In the genomic region with DNA sequence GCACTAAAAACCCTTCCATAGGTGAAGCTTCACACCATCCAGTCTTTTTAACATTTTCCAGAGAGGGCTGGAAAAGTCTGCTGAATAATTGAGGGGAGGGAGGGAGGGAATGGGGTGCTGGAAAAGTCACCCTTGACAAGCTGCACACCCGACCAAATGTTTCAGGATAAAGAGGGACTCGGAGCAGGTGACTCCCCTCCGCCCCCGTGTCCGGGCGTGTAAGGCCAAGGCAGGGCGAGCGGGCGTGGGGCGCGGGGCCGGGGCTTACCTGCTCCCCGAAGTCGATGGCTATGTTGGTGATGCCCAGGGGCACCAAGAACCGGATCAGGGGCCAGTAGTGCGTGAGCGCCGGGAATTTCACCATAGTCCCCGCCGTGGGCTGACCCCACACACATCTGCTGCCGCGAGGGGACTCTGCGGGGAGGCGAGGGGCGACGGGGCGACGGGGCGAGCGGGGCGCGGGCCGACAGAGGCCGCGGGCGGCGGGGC, we compare ENCODE assay signal across 8 cellular contexts. TPM values are rescaled to one million over a fixed set of nuclear protein-coding genes. Genes with fewer than 3 reads are reported as not detected.
DNase-seq lines count a peak whose midpoint lies in the region; ATAC-seq and TF ChIP-seq lines count a peak whose summit lies in the region.

No MANE protein-coding gene starts in this region.

- H4K20me1 ChIP-seq in Loucy (ENCODE audit: insufficient read depth, low read length, poor library complexity, severe bottlenecking), result peaks cover 31% of the 10 kb centered on the region

- H3F3A ChIP-seq in Loucy (ENCODE audit: low read depth), result no peaks in the 10 kb centered on the region

- H3K27me3 ChIP-seq in GM06990 (replicated peaks; ENCODE audit: control insufficient read depth, insufficient read depth, low read length), result no peaks in the 10 kb centered on the region
- no peaks in the 10 kb centered on the region for H3K27me3 ChIP-seq in Loucy (ENCODE audit: insufficient read depth, low read length, poor library complexity, severe bottlenecking)
- H3K27me3 ChIP-seq in psoas muscle (ENCODE audit: insufficient read depth in 3 of 3, low read length in 2 of 3), result no peaks in the 10 kb centered on the region

- peak overlapping the region; percentile 80 for H3K4me2 ChIP-seq in Loucy (ENCODE audit: low read depth, low read length, poor library complexity, severe bottlenecking)

- H3K27ac ChIP-seq in psoas muscle, result peak overlapping the region; percentile 90

- H3K9me2 ChIP-seq in Loucy (replicated peaks; ENCODE audit: low read depth, low read length), result no peaks in the 10 kb centered on the region

- H3K9me3 ChIP-seq in Loucy (ENCODE audit: insufficient read depth, low read depth, low read length) (no peaks in the 10 kb centered on the region), psoas muscle (no peaks in the 10 kb centered on the region)

- H3K9ac ChIP-seq in Loucy (ENCODE audit: low read depth, low read length, poor library complexity, severe bottlenecking), result peak overlapping the region; percentile 86

- H3K4me1 Mint-ChIP-seq in activated T-helper 2 cell treated with anti-CD3 and anti-CD28 coated beads, Interferon-gamma antibody, Interleukin-2, Interleukin-4, amounts not matched to agents 10 μg/mL and 5 μg/mL and 100 μg/mL, durations not matched to agents 14 hours and 24 hours and 36 hours (ENCODE audit: low read depth), result peaks cover 29% of the 10 kb centered on the region
- peaks cover 19% of the 10 kb centered on the region for H3K4me1 Mint-ChIP-seq in glutamatergic neuron (ENCODE audit: low read depth, unreplicated experiment)

- ATAC-seq in GM21786 (IDR thresholded peaks at IDR 0.05; ENCODE audit: unreplicated experiment), result peak; percentile 6
- ATAC-seq in psoas muscle, result peak; percentile 3 to 26 (median 14)

- no peaks in the 10 kb centered on the region for H3K9me3 Mint-ChIP-seq in activated T-helper 2 cell treated with anti-CD3 and anti-CD28 coated beads, Interferon-gamma antibody, Interleukin-2, Interleukin-4, amounts not matched to agents 10 μg/mL and 5 μg/mL and 100 μg/mL, durations not matched to agents 14 hours and 24 hours and 36 hours
- peaks cover 6% of the 10 kb centered on the region for H3K9me3 Mint-ChIP-seq in glutamatergic neuron (ENCODE audit: unreplicated experiment)

- H3K4me3 Mint-ChIP-seq in activated T-helper 2 cell treated with anti-CD3 and anti-CD28 coated beads, Interferon-gamma antibody, Interleukin-2, Interleukin-4, amounts not matched to agents 10 μg/mL and 5 μg/mL and 100 μg/mL, durations not matched to agents 14 hours and 24 hours and 36 hours (ENCODE audit: low read depth), result peak overlapping the region; percentile 98
- H3K4me3 Mint-ChIP-seq in glutamatergic neuron (ENCODE audit: unreplicated experiment), result peak overlapping the region; percentile 95

- peak overlapping the region; percentile 71 for H2AFZ ChIP-seq in Loucy (ENCODE audit: low read length)

- H3K27ac Mint-ChIP-seq in activated T-helper 2 cell treated with anti-CD3 and anti-CD28 coated beads, Interferon-gamma antibody, Interleukin-2, Interleukin-4, amounts not matched to agents 10 μg/mL and 5 μg/mL and 100 μg/mL, durations not matched to agents 14 hours and 24 hours and 36 hours, result peak overlapping the region; percentile 73
- H3K27ac Mint-ChIP-seq in glutamatergic neuron (ENCODE audit: unreplicated experiment), result peak overlapping the region; percentile 76

- peaks cover 6% of the 10 kb centered on the region for H3K36me3 Mint-ChIP-seq in activated T-helper 2 cell treated with anti-CD3 and anti-CD28 coated beads, Interferon-gamma antibody, Interleukin-2, Interleukin-4, amounts not matched to agents 10 μg/mL and 5 μg/mL and 100 μg/mL, durations not matched to agents 14 hours and 24 hours and 36 hours (ENCODE audit: low read depth)
- no peaks in the 10 kb centered on the region for H3K36me3 Mint-ChIP-seq in glutamatergic neuron (ENCODE audit: unreplicated experiment)

- intact Hi-C loops in activated T-helper 2 cell treated with anti-CD3 and anti-CD28 coated beads, Interferon-gamma antibody, Interleukin-2, Interleukin-4, amounts not matched to agents 10 μg/mL and 5 μg/mL and 100 μg/mL, durations not matched to agents 14 hours and 24 hours and 36 hours (cut with micrococcal nuclease), result loop anchor here (2.0 to 10.0 kb wide), 9 partner anchors 54 to 506 kb away; partner anchors contain the start of gene OTULIN
- intact Hi-C loops in psoas muscle (cut with DNase I), result loop anchor here (2.0 to 10.0 kb wide), 5 partner anchors 49 to 184 kb away; no protein-coding TSS in a partner anchor

- TF ChIP-seq CTCF in GM06990 (IDR thresholded peaks at IDR 0.05; ENCODE audit: insufficient read depth, low read length, poor library complexity, severe bottlenecking), result no peak
- TF ChIP-seq CTCF in Loucy (conservative IDR thresholded peaks at IDR 0.05; ENCODE audit: low read length), result no peak
- TF ChIP-seq CTCF in glutamatergic neuron (IDR thresholded peaks at IDR 0.05; ENCODE audit: partially characterized antibody, unreplicated experiment), result no peak
- TF ChIP-seq CTCF in psoas muscle (IDR thresholded peaks at IDR 0.05), result no peak

- H3K4me1 ChIP-seq in Loucy (ENCODE audit: insufficient read depth, low read length, poor library complexity, severe bottlenecking) (peaks cover 34% of the 10 kb centered on the region), psoas muscle (peaks cover 7% of the 10 kb centered on the region)

- WGBS in psoas muscle, 3 donors, result 0 to 1% (median 1%) methylated on average over 18 to 37 of the region's 37 CpGs

- H3K4me3 ChIP-seq in GM06990 (replicated peaks; ENCODE audit: low read depth, low read length) (peak overlapping the region; percentile 78), Loucy (ENCODE audit: low read length, poor library complexity, severe bottlenecking) (peak overlapping the region; percentile 75), psoas muscle (peak overlapping the region; percentile 92)

- no peak for DNase-seq in GM06990 (ENCODE audit: extremely low read depth, insufficient read length)
- DNase-seq in activated T-helper 2 cell treated with anti-CD3 and anti-CD28 coated beads, Interferon-gamma antibody, Interleukin-2, Interleukin-4, amounts not matched to agents 10 μg/mL and 5 μg/mL and 100 μg/mL, durations not matched to agents 14 hours and 24 hours and 36 hours (ENCODE audit: low spot score), result peak; percentile 16
- DNase-seq in glutamatergic neuron, result peak; percentile 37
- peak; percentile 37 to 66 for DNase-seq in psoas muscle
- no peak for DNase-seq in mesenteric fat pad (ENCODE audit: low spot score)
- DNase-seq in H4 (ENCODE audit: low spot score), result no peak

- H3K27me3 Mint-ChIP-seq in activated T-helper 2 cell treated with anti-CD3 and anti-CD28 coated beads, Interferon-gamma antibody, Interleukin-2, Interleukin-4, amounts not matched to agents 10 μg/mL and 5 μg/mL and 100 μg/mL, durations not matched to agents 14 hours and 24 hours and 36 hours (ENCODE audit: low read depth), result peaks cover 6% of the 10 kb centered on the region
- H3K27me3 Mint-ChIP-seq in glutamatergic neuron (ENCODE audit: unreplicated experiment), result peaks cover 10% of the 10 kb centered on the region

- H3K79me2 ChIP-seq in Loucy (ENCODE audit: insufficient read depth, low read length), result peaks cover 49% of the 10 kb centered on the region

- H3K36me3 ChIP-seq in GM06990 (ENCODE audit: control insufficient read depth, insufficient read depth, low read length) (no peaks in the 10 kb centered on the region), Loucy (ENCODE audit: insufficient read depth, low read length) (no peaks in the 10 kb centered on the region), psoas muscle (ENCODE audit: insufficient read depth in 1 of 2, low read depth in 1 of 2) (no peaks in the 10 kb centered on the region)

RNA-seq across cellular contexts. Expression of gene ANKH, which starts 0.5 kb away (rescaled TPM):
- 45.0 and 45.4 TPM in 2 replicates for total RNA-seq in activated T-helper 2 cell treated with anti-CD3 and anti-CD28 coated beads, Interferon-gamma antibody, Interleukin-2, Interleukin-4, amounts not matched to agents 10 μg/mL and 5 μg/mL and 100 μg/mL, durations not matched to agents 14 hours and 24 hours and 36 hours
- total RNA-seq in glutamatergic neuron (ENCODE audit: unreplicated experiment), result 83.3 TPM
- 10 to 100 TPM; 63.0 to 92.8 (median 76.8) TPM for total RNA-seq in psoas muscle
- 10 to 100 TPM; 24.0 to 60.6 (median 37.8) TPM for polyA plus RNA-seq in psoas muscle
- total RNA-seq in mesenteric fat pad, result 78.1 TPM
- 20.8 and 46.2 TPM in 2 replicates for total RNA-seq in H4 (2014; rRNA removed; shearing (Covaris generic))

Comparison
In these comparisons a context has a peak if more than half of its experiments do, and no peak if none do; other contexts are left out.
1. DNase-seq: peak in activated T-helper 2 cell treated with anti-CD3 and anti-CD28 coated beads, Interferon-gamma antibody, Interleukin-2, Interleukin-4, amounts not matched to agents 10 μg/mL and 5 μg/mL and 100 μg/mL, durations not matched to agents 14 hours and 24 hours and 36 hours (single experiment), glutamatergic neuron (single experiment) and psoas muscle (2 of 2); none in GM06990 (single experiment), mesenteric fat pad (single experiment) and H4 (single experiment).
2. Peak in every context shown above with its lines, with median percentiles within 50 percentile points of each other: H3K4me3 ChIP-seq.